ENCODE assay signal across 8 cellular contexts in genomic region chr16:3046506-3047386, GRCh38. TPM values are rescaled to one million over a fixed set of nuclear protein-coding genes. Genes with fewer than 3 reads are reported as not detected.
DNase-seq lines count a peak whose midpoint lies in the region; ATAC-seq, FAIRE-seq and TF ChIP-seq lines count a peak whose summit lies in the region.

Gene MMP25 (plus strand): TSS chr16:3046561. CDS start chr16:3046918, 357 bp downstream.

- no peaks in the 10 kb centered on the region for H3K9me3 Mint-ChIP-seq in naive thymus-derived CD8-positive, alpha-beta T cell

- peak; percentile 52 to 57 for ATAC-seq in naive thymus-derived CD8-positive, alpha-beta T cell
- no peak for ATAC-seq in GM18907 (IDR thresholded peaks at IDR 0.05; ENCODE audit: unreplicated experiment)

- POLR2A ChIA-PET in BJ (lab: Charles Lee) = no interaction called here
- POLR2A ChIA-PET in naive thymus-derived CD8-positive, alpha-beta T cell (lab: Charles Lee) = interaction anchor here (0.5 to 4.7 kb wide), 15 partner anchors 12 to 167 kb away, joined by 3 to 23 read pairs (median 4); partner anchors contain the start of gene IL32

- H3K4me3 Mint-ChIP-seq in naive thymus-derived CD8-positive, alpha-beta T cell = peak within 1 kb of the TSS; percentile 71 to 87 (median 78)

- H3K4me1 Mint-ChIP-seq in naive thymus-derived CD8-positive, alpha-beta T cell = peaks cover 16 to 34% (median 32%) of the 10 kb centered on the region in 4 donors

- no peaks in the 10 kb centered on the region for H3K36me3 ChIP-seq in BJ (ENCODE audit: control insufficient read depth, insufficient read depth, low read length)
- no peaks in the 10 kb centered on the region for H3K36me3 ChIP-seq in ectodermal cell (ENCODE audit: control insufficient read depth, insufficient read depth, low read length)

- CTCF ChIA-PET in BJ (lab: Yijun Ruan, JAX) = interaction anchor here (0.7 to 8.1 kb wide), 6 partner anchors 12 to 120 kb away, joined by 3 to 97 read pairs (median 22); no protein-coding TSS in a partner anchor

- TF ChIP-seq CTCF in BJ (IDR thresholded peaks at IDR 0.05; ENCODE audit: insufficient read depth, low read depth, low read length) (no peak), NB4 (IDR thresholded peaks at IDR 0.05; ENCODE audit: low read depth, low read length) (no peak)

- H3K27me3 Mint-ChIP-seq in naive thymus-derived CD8-positive, alpha-beta T cell = peaks cover 0 to 24% (median 21%) of the 10 kb centered on the region in 5 donors

- no peak for TF ChIP-seq POLR2A in NB4 (IDR thresholded peaks at IDR 0.05; ENCODE audit: extremely low read depth, insufficient read length)

- peak within 1 kb of the TSS; percentile 38 for H3K4me3 ChIP-seq in BJ (ENCODE audit: low read depth, low read length)
- H3K4me3 ChIP-seq in NB4 (ENCODE audit: low read depth, low read length) = peak within 1 kb of the TSS; percentile 58
- H3K4me3 ChIP-seq in ectodermal cell (ENCODE audit: insufficient read depth, low read depth, low read length) = peak within 1 kb of the TSS; percentile 56

- no peak for DNase-seq in BJ (ENCODE audit: low read depth)
- DNase-seq in NB4 (ENCODE audit: low read depth) = peak; percentile 55
- DNase-seq in naive thymus-derived CD8-positive, alpha-beta T cell = no peak
- no peak for DNase-seq in COLO829 (ENCODE audit: low spot score)
- no peak for DNase-seq in GM19239 (ENCODE audit: insufficient read length, low spot score)
- DNase-seq in ecto neural progenitor cell (ENCODE audit: low spot score) = no peak

- no peaks in the 10 kb centered on the region for H3K36me3 Mint-ChIP-seq in naive thymus-derived CD8-positive, alpha-beta T cell

- no peaks in the 10 kb centered on the region for H3K9me3 ChIP-seq in ectodermal cell (ENCODE audit: control insufficient read depth, low read length)

- H3K27ac ChIP-seq in ectodermal cell (ENCODE audit: insufficient read depth, low read depth, low read length, poor library complexity, severe bottlenecking) = no peak within 1 kb of the TSS

- 1% methylated on average over 75 of the region's 75 CpGs for WGBS in ectodermal cell, 2 experiments

- H3K4me1 ChIP-seq in ectodermal cell (ENCODE audit: control insufficient read depth, insufficient read depth, low read length) = no peaks in the 10 kb centered on the region

- FAIRE-seq in GM19239 (lab: Jason Lieb, UNC) = no peak

- H3K27ac Mint-ChIP-seq in naive thymus-derived CD8-positive, alpha-beta T cell = peak within 1 kb of the TSS in 2 of 10 donors; percentile 52 to 63

- H3K27me3 ChIP-seq in BJ (ENCODE audit: control insufficient read depth, insufficient read depth, low read length) = peaks cover 34% of the 10 kb centered on the region
- H3K27me3 ChIP-seq in ectodermal cell (ENCODE audit: control insufficient read depth, insufficient read depth, low read length, poor library complexity, severe bottlenecking) = peaks cover 63% of the 10 kb centered on the region

RNA-seq across cellular contexts. Expression of gene MMP25, which starts in this region (rescaled TPM):
- 0.01 and 0.02 TPM in 2 replicates for polyA plus RNA-seq in BJ (2011; rRNA removed)
- 0.14 TPM in 1 of 2 replicates, not detected in the other for polyA minus RNA-seq in BJ (2011; rRNA and poly(A)+ RNA removed)
- 1.3 TPM for polyA plus RNA-seq in ectodermal cell (2013, experiment 1 of 4)
- 1.0 TPM for polyA plus RNA-seq in ectodermal cell (2013, experiment 2 of 4)
- polyA plus RNA-seq in ectodermal cell (2013, experiment 3 of 4) = 0.96 TPM
- 1.2 TPM for polyA plus RNA-seq in ectodermal cell (2013, experiment 4 of 4)
- under 1 TPM; 0.38 to 0.60 TPM for total RNA-seq in naive thymus-derived CD8-positive, alpha-beta T cell
- under 1 TPM; 0.36 to 0.94 (median 0.60) TPM for polyA plus RNA-seq in naive thymus-derived CD8-positive, alpha-beta T cell

Comparison
In these comparisons a context has a peak if more than half of its experiments do, and no peak if none do; other contexts are left out.
1. Peak in ATAC-seq in naive thymus-derived CD8-positive, alpha-beta T cell; RNA of the gene not detected or under 1 TPM.